Comparison of ENCODE assay signal across 24 cellular contexts in genomic region chr6:136125585-136125984, GRCh38.
"Had no signal": no experiment of that assay in that cellular context is flagged by ENCODE, and none has a peak within 500 bp of the region (broad histone marks: within the 10 kb centered on the region; RNA-seq: fewer than 3 reads in every experiment).

No MANE protein-coding gene starts in this region.

- H3K9me3 ChIP-seq: colonic mucosa, esophagus muscularis mucosa, esophagus squamous epithelium, gastrocnemius medialis, gastroesophageal sphincter, heart left ventricle, heart right ventricle had no signal

- H3K4me3 ChIP-seq: colonic mucosa, coronary artery, dorsolateral prefrontal cortex, esophagus muscularis mucosa, esophagus squamous epithelium, gastrocnemius medialis, gastroesophageal sphincter, heart left ventricle, heart right ventricle had no signal

- H3K27ac ChIP-seq: colonic mucosa, coronary artery, dorsolateral prefrontal cortex, epithelial cell of prostate, esophagus muscularis mucosa, foreskin keratinocyte, gastrocnemius medialis, gastroesophageal sphincter, heart left ventricle, heart right ventricle had no signal

- H3K27me3 ChIP-seq: colonic mucosa, dorsolateral prefrontal cortex, esophagus muscularis mucosa, esophagus squamous epithelium, gastrocnemius medialis, gastroesophageal sphincter, heart left ventricle, heart right ventricle had no signal

- H3K4me1 ChIP-seq: colonic mucosa had no signal

- H3K36me3 ChIP-seq: colonic mucosa, esophagus muscularis mucosa, esophagus squamous epithelium, gastrocnemius medialis, gastroesophageal sphincter, heart left ventricle, heart right ventricle had no signal

- ATAC-seq: effector memory CD8-positive, alpha-beta T cell; esophagus mucosa; foreskin keratinocyte; gastrocnemius medialis; gastroesophageal sphincter; heart left ventricle; heart right ventricle had no signal

- DNase-seq: colonic mucosa; cortex of kidney; dermis blood vessel endothelial cell; dorsolateral prefrontal cortex; effector CD4-positive, alpha-beta T cell; effector CD8-positive, alpha-beta T cell; effector memory CD4-positive, alpha-beta T cell; effector memory CD8-positive, alpha-beta T cell; endodermal cell; erythroblast; esophagus squamous epithelium; foreskin fibroblast; foreskin keratinocyte; foreskin melanocyte; gastrocnemius medialis; glutamatergic neuron; head of caudate nucleus; heart left ventricle; heart right ventricle had no signal
